In genomic region chr5:133433133-133433532, GRCh38 we compare ENCODE assay signal across 22 cellular contexts.
"Had no signal": no experiment of that assay in that cellular context is flagged by ENCODE, and none has a peak within 500 bp of the region (broad histone marks: within the 10 kb centered on the region; RNA-seq: fewer than 3 reads in every experiment).

No MANE protein-coding gene starts in this region.

- H3K4me3 ChIP-seq: gastrocnemius medialis, lung, mucosa of descending colon, prostate gland, skin epidermis, spleen, thoracic aorta, transverse colon, upper lobe of right lung, uterus had no signal

- H3K9me3 ChIP-seq: gastrocnemius medialis, mucosa of descending colon, prostate gland, spleen, thoracic aorta, transverse colon, upper lobe of right lung, uterus had no signal

- ATAC-seq: gastrocnemius medialis; left lobe of liver; mucosa of descending colon; natural killer cell treated with Interleukin-12 subunit alpha and Interleukin-12 subunit beta and Interleukin-15 and Interleukin-18, amount 100 ng/mL, for 72 hours; right cardiac atrium; stimulated activated memory B cell treated with anti-CD40 and anti-IgM and Interleukin-4, amounts not matched to agents 10 μg/mL and 1 μg/mL and 100 μg/mL, for 72 hours; stimulated activated naive CD8-positive, alpha-beta T cell treated with anti-CD3 and anti-CD28 coated beads, Interleukin-15, Interleukin-2, amounts not matched to agents 100 U/mL and 50 U/mL, for 24 hours; upper lobe of right lung had no signal

- DNase-seq: cortex of kidney; effector CD4-positive, alpha-beta T cell; foreskin fibroblast; gastrocnemius medialis; mesenchymal stem cell; mucosa of descending colon; naive B cell; right cardiac atrium; spleen; stimulated activated CD4-positive, alpha-beta T cell treated with anti-CD3 and anti-CD28 coated beads, Interleukin-4, amount 100 ng/mL, for 4 hours; stimulated activated naive CD8-positive, alpha-beta T cell treated with anti-CD3 and anti-CD28 coated beads, Interleukin-15, Interleukin-2, amounts not matched to agents 100 U/mL and 50 U/mL, for 24 hours; substantia nigra; transverse colon; upper lobe of right lung; uterus had no signal

- H3K36me3 ChIP-seq: gastrocnemius medialis, prostate gland, spleen, thoracic aorta, transverse colon, upper lobe of right lung, uterus had no signal

- H3K4me1 ChIP-seq: gastrocnemius medialis, prostate gland, spleen, transverse colon, upper lobe of right lung, uterus had no signal

- H3K27ac ChIP-seq: gastrocnemius medialis, prostate gland, skin epidermis, spleen, thoracic aorta, transverse colon, upper lobe of right lung, uterus had no signal

- H3K27me3 ChIP-seq: gastrocnemius medialis, spleen, transverse colon, upper lobe of right lung, uterus had no signal
